11 cellular contexts compared by ENCODE assay signal in genomic region chr13:30318026-30318425, GRCh38.
"Had no signal": no experiment of that assay in that cellular context is flagged by ENCODE, and none has a peak within 500 bp of the region (broad histone marks: within the 10 kb centered on the region; RNA-seq: fewer than 3 reads in every experiment).

No MANE protein-coding gene starts in this region.

- H3K27me3 ChIP-seq: adrenal gland, gastroesophageal sphincter had no signal

- H3K4me3 Mint-ChIP-seq: activated naive CD4-positive, alpha-beta T cell treated with anti-CD3 and anti-CD28 coated beads, Interleukin-2, amount 10 ng/mL, durations not matched to agents 7 days and 5 days; natural killer cell treated with Interleukin-12 subunit alpha and Interleukin-12 subunit beta and Interleukin-15 and Interleukin-18, amount 100 ng/mL, for 72 hours had no signal

- H3K27ac Mint-ChIP-seq: activated naive CD4-positive, alpha-beta T cell treated with anti-CD3 and anti-CD28 coated beads, Interleukin-2, amount 10 ng/mL, durations not matched to agents 7 days and 5 days; activated T-helper 2 cell treated with anti-CD3 and anti-CD28 coated beads, Interferon-gamma antibody, Interleukin-2, Interleukin-4, amounts not matched to agents 10 μg/mL and 5 μg/mL and 100 μg/mL, durations not matched to agents 14 hours and 24 hours and 36 hours; natural killer cell treated with Interleukin-12 subunit alpha and Interleukin-12 subunit beta and Interleukin-15 and Interleukin-18, amount 100 ng/mL, for 72 hours had no signal

- ATAC-seq: gastroesophageal sphincter; natural killer cell treated with Interleukin-12 subunit alpha and Interleukin-12 subunit beta and Interleukin-15 and Interleukin-18, amount 100 ng/mL, for 72 hours; stimulated activated naive CD8-positive, alpha-beta T cell treated with anti-CD3 and anti-CD28 coated beads, Interleukin-15, Interleukin-2, amounts not matched to agents 100 U/mL and 50 U/mL, for 24 hours had no signal

- H3K27ac ChIP-seq: adrenal gland, gastroesophageal sphincter had no signal

- H3K9me3 Mint-ChIP-seq: activated naive CD4-positive, alpha-beta T cell treated with anti-CD3 and anti-CD28 coated beads, Interleukin-2, amount 10 ng/mL, durations not matched to agents 7 days and 5 days; activated T-helper 2 cell treated with anti-CD3 and anti-CD28 coated beads, Interferon-gamma antibody, Interleukin-2, Interleukin-4, amounts not matched to agents 10 μg/mL and 5 μg/mL and 100 μg/mL, durations not matched to agents 14 hours and 24 hours and 36 hours; natural killer cell treated with Interleukin-12 subunit alpha and Interleukin-12 subunit beta and Interleukin-15 and Interleukin-18, amount 100 ng/mL, for 72 hours had no signal

- H3K36me3 ChIP-seq: adrenal gland, gastroesophageal sphincter had no signal

- H3K36me3 Mint-ChIP-seq: activated naive CD4-positive, alpha-beta T cell treated with anti-CD3 and anti-CD28 coated beads, Interleukin-2, amount 10 ng/mL, durations not matched to agents 7 days and 5 days; natural killer cell treated with Interleukin-12 subunit alpha and Interleukin-12 subunit beta and Interleukin-15 and Interleukin-18, amount 100 ng/mL, for 72 hours had no signal

- H3K27me3 Mint-ChIP-seq: activated naive CD4-positive, alpha-beta T cell treated with anti-CD3 and anti-CD28 coated beads, Interleukin-2, amount 10 ng/mL, durations not matched to agents 7 days and 5 days; natural killer cell treated with Interleukin-12 subunit alpha and Interleukin-12 subunit beta and Interleukin-15 and Interleukin-18, amount 100 ng/mL, for 72 hours had no signal

- DNase-seq: activated CD4-positive, CD25-positive, alpha-beta regulatory T cell treated with anti-CD3 and anti-CD28 coated beads, Interleukin-2, amount 50 U/mL, for 72 hours; activated naive CD4-positive, alpha-beta T cell treated with anti-CD3 and anti-CD28 coated beads, Interleukin-2, amount 10 ng/mL, durations not matched to agents 7 days and 5 days; activated T-cell treated with anti-CD3 and anti-CD28 coated beads, Interleukin-2, amount 50 U/mL, for 1 hour; adrenal gland; effector memory CD4-positive, alpha-beta T cell; mesendoderm; posterior cingulate gyrus; stimulated activated naive CD8-positive, alpha-beta T cell treated with anti-CD3 and anti-CD28 coated beads, Interleukin-15, Interleukin-2, amounts not matched to agents 100 U/mL and 50 U/mL, for 24 hours had no signal

- H3K4me3 ChIP-seq: adrenal gland, gastroesophageal sphincter had no signal

- H3K9me3 ChIP-seq: adrenal gland, gastroesophageal sphincter had no signal
